In genomic region chr2:234422242-234422641, GRCh38 we compare ENCODE assay signal across 8 cellular contexts.
DNase-seq lines count a peak whose midpoint lies in the region; ATAC-seq and TF ChIP-seq lines count a peak whose summit lies in the region.

No MANE protein-coding gene starts in this region.

- peak overlapping the region; percentile 97 to 98 for H3K27ac Mint-ChIP-seq in T-cell

- H3K4me3 Mint-ChIP-seq in T-cell: peak overlapping the region in 2 of 3 donors; percentile 54 to 70

- H3K4me1 Mint-ChIP-seq in T-cell: peaks cover 78 to 86% (median 84%) of the 10 kb centered on the region in 3 donors

- H3K36me3 Mint-ChIP-seq in T-cell: peaks cover 7% of the 10 kb centered on the region

- no peaks in the 10 kb centered on the region for H3K27me3 Mint-ChIP-seq in T-cell

- no peak overlapping the region for H3K4me3 ChIP-seq in fibroblast of mammary gland (ENCODE audit: control insufficient read depth, low read depth, low read length)

- ATAC-seq in T-cell (replicated peaks in 1 of 4) (no peak), GM18511 (IDR thresholded peaks at IDR 0.05; ENCODE audit: unreplicated experiment) (no peak), GM21786 (IDR thresholded peaks at IDR 0.05; ENCODE audit: unreplicated experiment) (no peak), GM21723 (IDR thresholded peaks at IDR 0.05; ENCODE audit: unreplicated experiment) (no peak)

- peaks cover 0 to 8% (median 6%) of the 10 kb centered on the region in 3 donors for H3K9me3 Mint-ChIP-seq in T-cell

- POLR2A ChIA-PET in T-cell (lab: Charles Lee): interaction anchor here (0.5 to 2.0 kb wide), 16 partner anchors 24 to 1338 kb away, joined by 3 to 21 read pairs (median 8); partner anchors contain the start of gene ARL4C (in 1 of the 2)

- peak; percentile 31 to 44 for DNase-seq in activated CD4-positive, alpha-beta T cell treated with anti-CD3 and anti-CD28 coated beads for 4 hours
- DNase-seq in activated CD4-positive, alpha-beta T cell treated with anti-CD3 and anti-CD28 coated beads, Interleukin-2, amount 50 U/mL, for 48 hours: no peak
- DNase-seq in T-cell: peak in 1 of 34 experiments; percentile 28
- peak; percentile 91 for DNase-seq in fibroblast of mammary gland (ENCODE audit: low read depth)
- peak; percentile 86 for DNase-seq in stromal cell of bone marrow (ENCODE audit: low read depth)

- CTCF ChIA-PET in T-cell (lab: Charles Lee): interaction anchor here (0.5 to 2.8 kb wide), 14 partner anchors 24 to 271 kb away, joined by 3 to 16 read pairs (median 4); no protein-coding TSS in a partner anchor

- TF ChIP-seq CTCF in fibroblast of mammary gland (conservative IDR thresholded peaks at IDR 0.05; ENCODE audit: control insufficient read depth, insufficient read depth, low read depth, low read length): no peak

Comparison
In these comparisons a context has a peak if more than half of its experiments do, and no peak if none do; other contexts are left out.
1. DNase-seq: peak in activated CD4-positive, alpha-beta T cell treated with anti-CD3 and anti-CD28 coated beads for 4 hours (2 of 2), fibroblast of mammary gland (single experiment) and stromal cell of bone marrow (single experiment); none in activated CD4-positive, alpha-beta T cell treated with anti-CD3 and anti-CD28 coated beads, Interleukin-2, amount 50 U/mL, for 48 hours (0 of 2).